8 cellular contexts compared by ENCODE assay signal in genomic region chr4:30716158-30716557, GRCh38. TPM values are rescaled to one million over a fixed set of nuclear protein-coding genes. Genes with fewer than 3 reads are reported as not detected.
DNase-seq lines count a peak whose midpoint lies in the region; FAIRE-seq and TF ChIP-seq lines count a peak whose summit lies in the region.

No MANE protein-coding gene starts in this region.

- H3K4me1 ChIP-seq in fibroblast of lung (ENCODE audit: control insufficient read depth, extremely low read depth, insufficient read depth, low read length), result no peaks in the 10 kb centered on the region
- H3K4me1 ChIP-seq in rectal smooth muscle tissue (ENCODE audit: control insufficient read depth, insufficient read depth, low read length), result no peaks in the 10 kb centered on the region

- CTCF ChIA-PET in RWPE1 (lab: Yijun Ruan, JAX), result no interaction called here

- intact Hi-C loops in head of caudate nucleus (cut with DNase I), result no loop called here

- peak overlapping the region; percentile 75 for H3K4me2 ChIP-seq in fibroblast of lung (ENCODE audit: extremely low read depth, insufficient read depth, low read length)

- H3K9ac ChIP-seq in fibroblast of lung (ENCODE audit: insufficient read depth, low read length), result no peak overlapping the region
- no peak overlapping the region for H3K9ac ChIP-seq in rectal smooth muscle tissue (ENCODE audit: low read length)

- no peak overlapping the region for H2AFZ ChIP-seq in fibroblast of lung (ENCODE audit: low read length)

- H3K27ac ChIP-seq in RWPE1, result no peak overlapping the region
- H3K27ac ChIP-seq in fibroblast of lung (ENCODE audit: insufficient read depth, low read length), result no peak overlapping the region
- H3K27ac ChIP-seq in rectal smooth muscle tissue (ENCODE audit: low read depth, low read length), result no peak overlapping the region

- H3K27me3 ChIP-seq in fibroblast of lung (ENCODE audit: control insufficient read depth, insufficient read depth, low read length) (no peaks in the 10 kb centered on the region), rectal smooth muscle tissue (ENCODE audit: control insufficient read depth, insufficient read depth, low read length) (no peaks in the 10 kb centered on the region)

- no peaks in the 10 kb centered on the region for H3K79me2 ChIP-seq in fibroblast of lung (ENCODE audit: control insufficient read depth, insufficient read depth, low read length)

- H3K4me3 ChIP-seq in fibroblast of lung (replicated peaks in 1 of 4; ENCODE audit: control extremely low read depth in 1 of 4, insufficient read depth in 1 of 4, low read depth in 3 of 4, low read length in 4 of 4) (peak overlapping the region; percentile 11 to 86 (median 28)), rectal smooth muscle tissue (ENCODE audit: low read length) (peak overlapping the region; percentile 53)

- no peak for TF ChIP-seq POLR2A in GM12892 (IDR thresholded peaks at IDR 0.05; ENCODE audit: low read depth, low read length)

- FAIRE-seq in GM12892 (lab: Jason Lieb, UNC), result peak; percentile 14

- H3K36me3 ChIP-seq in fibroblast of lung (ENCODE audit: control insufficient read depth, insufficient read depth, low read length) (no peaks in the 10 kb centered on the region), rectal smooth muscle tissue (ENCODE audit: control insufficient read depth, insufficient read depth, low read length) (no peaks in the 10 kb centered on the region)

- TF ChIP-seq CTCF in AG09319 (IDR thresholded peaks at IDR 0.05; ENCODE audit: low read depth, low read length) (peak; percentile 50), RWPE1 (conservative IDR thresholded peaks at IDR 0.05; ENCODE audit: low read depth) (peak; percentile 66), fibroblast of lung (conservative IDR thresholded peaks at IDR 0.05 in 1 of 2, IDR thresholded peaks at IDR 0.05 in 1 of 2; ENCODE audit: low read depth in 1 of 2, low read length in 2 of 2) (peak; percentile 37 to 67)

- DNase-seq in AG09319 (ENCODE audit: extremely low read depth, low read depth), result no peak
- no peak for DNase-seq in GM12892 (ENCODE audit: insufficient read length)
- DNase-seq in RWPE1 (ENCODE audit: low spot score), result peak; percentile 23
- DNase-seq in fibroblast of lung (ENCODE audit: low read depth in 2 of 2), result peak; percentile 35 to 68
- no peak for DNase-seq in head of caudate nucleus
- no peak for DNase-seq in CD1c-positive myeloid dendritic cell (ENCODE audit: extremely low spot score)
- DNase-seq in effector CD4-positive, alpha-beta T cell, result no peak

- H4K20me1 ChIP-seq in fibroblast of lung (ENCODE audit: control insufficient read depth, extremely low read depth, insufficient read depth, low read length), result no peaks in the 10 kb centered on the region

- POLR2A ChIA-PET in RWPE1 (lab: Yijun Ruan, JAX; ENCODE audit: low non-redundant PET), result no interaction called here

- H3K9me3 ChIP-seq in fibroblast of lung (ENCODE audit: control insufficient read depth, insufficient read depth, low read depth, low read length), result no peaks in the 10 kb centered on the region

RNA-seq across cellular contexts. Expression of gene PCDH7, which starts 4.0 kb away (rescaled TPM):
- not detected for polyA plus RNA-seq in GM12892 (2012; ENCODE audit: missing spikeins)
- 2.3 and 9.0 TPM in 2 replicates for total RNA-seq in fibroblast of lung
- polyA plus RNA-seq in fibroblast of lung, result 20.3 and 21.4 TPM in 2 replicates
- polyA plus RNA-seq in fibroblast of lung (2012), result 16.7 and 18.5 TPM in 2 replicates
- polyA minus RNA-seq in fibroblast of lung (ENCODE audit: low replicate concordance), result 36.1 and 66.3 TPM in 2 replicates

Comparison
In these comparisons a context has a peak if more than half of its experiments do, and no peak if none do; other contexts are left out.
1. DNase-seq: peak in RWPE1 (single experiment) and fibroblast of lung (2 of 2); none in AG09319 (single experiment), GM12892 (single experiment), head of caudate nucleus (0 of 42), CD1c-positive myeloid dendritic cell (single experiment) and effector CD4-positive, alpha-beta T cell (single experiment).
2. Peak in every context shown above with its lines, with median percentiles within 50 percentile points of each other: CTCF ChIP-seq.